ENCODE assay signal across 23 cellular contexts in the genomic region with DNA sequence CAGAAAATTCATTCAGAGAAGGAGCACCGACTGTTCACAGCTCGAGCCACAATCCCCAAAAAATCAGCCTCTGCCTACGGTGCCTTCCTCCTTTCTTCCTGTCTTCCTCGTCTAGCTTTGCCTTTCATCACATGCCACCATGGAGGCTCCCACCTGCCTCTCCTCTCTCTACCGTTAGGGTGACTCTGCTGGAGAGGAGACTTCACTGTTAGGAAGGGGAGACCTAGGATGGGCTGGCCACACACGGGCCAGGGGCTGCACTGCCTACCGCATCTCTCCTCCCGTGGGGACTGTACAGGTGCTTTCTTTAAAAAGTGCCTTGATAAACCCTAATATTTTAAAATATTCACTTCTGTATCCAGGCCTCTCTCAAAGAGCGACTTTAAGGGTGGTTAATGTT.
DNase-seq lines count a peak whose midpoint lies in the region; ATAC-seq and TF ChIP-seq lines count a peak whose summit lies in the region.
"Had no signal": no experiment of that assay in that cellular context is flagged by ENCODE, and none has a peak within 500 bp of the region (broad histone marks: within the 10 kb centered on the region; RNA-seq: fewer than 3 reads in every experiment).

No MANE protein-coding gene starts in this region.

- H3K36me3 ChIP-seq in DND-41 (ENCODE audit: insufficient read depth, low read length) (no peaks in the 10 kb centered on the region), neuronal stem cell (replicated peaks in 1 of 2; ENCODE audit: control insufficient read depth in 2 of 2, insufficient read depth in 2 of 2, low read length in 2 of 2) (no peaks in the 10 kb centered on the region), tibial artery (no peaks in the 10 kb centered on the region)
- H3K36me3 ChIP-seq: esophagus squamous epithelium, HAP-1, left ventricle myocardium inferior, SJSA1 had no signal

- H3K4me3 Mint-ChIP-seq in activated T-cell treated with anti-CD3 and anti-CD28 coated beads, Interleukin-2, amount 50 U/mL, for 72 hours, result peak overlapping the region; percentile 63 to 68
- no peak overlapping the region for H3K4me3 Mint-ChIP-seq in activated T-cell treated with anti-CD3 and anti-CD28 coated beads, Interleukin-2, amount 50 U/mL, for 4 hours
- H3K4me3 Mint-ChIP-seq in activated T-helper 17 cell treated with anti-CD3 and anti-CD28 coated beads, Interleukin-2, amount 50 U/mL, for 72 hours, result peak overlapping the region; percentile 94
- H3K4me3 Mint-ChIP-seq: CD14-positive monocyte, endodermal cell, naive B cell had no signal

- peaks cover 8 to 15% of the 10 kb centered on the region in 2 donors for H3K36me3 Mint-ChIP-seq in activated T-cell treated with anti-CD3 and anti-CD28 coated beads, Interleukin-2, amount 50 U/mL, for 72 hours (ENCODE audit: insufficient read depth in 2 of 2)
- peaks cover 9% of the 10 kb centered on the region for H3K36me3 Mint-ChIP-seq in activated T-cell treated with anti-CD3 and anti-CD28 coated beads, Interleukin-2, amount 50 U/mL, for 4 hours (ENCODE audit: insufficient read depth)
- peaks cover 14% of the 10 kb centered on the region for H3K36me3 Mint-ChIP-seq in activated T-helper 17 cell treated with anti-CD3 and anti-CD28 coated beads, Interleukin-2, amount 50 U/mL, for 72 hours (ENCODE audit: low read depth)
- H3K36me3 Mint-ChIP-seq: CD14-positive monocyte, naive B cell had no signal

- no peaks in the 10 kb centered on the region for H3K27me3 Mint-ChIP-seq in activated T-cell treated with anti-CD3 and anti-CD28 coated beads, Interleukin-2, amount 50 U/mL, for 72 hours (ENCODE audit: low read depth)
- H3K27me3 Mint-ChIP-seq in activated T-cell treated with anti-CD3 and anti-CD28 coated beads, Interleukin-2, amount 50 U/mL, for 4 hours (ENCODE audit: low read depth), result no peaks in the 10 kb centered on the region
- no peaks in the 10 kb centered on the region for H3K27me3 Mint-ChIP-seq in activated T-helper 17 cell treated with anti-CD3 and anti-CD28 coated beads, Interleukin-2, amount 50 U/mL, for 72 hours

- no peak overlapping the region for H3K18ac ChIP-seq in neuronal stem cell (ENCODE audit: low read length)

- WGBS in neuronal stem cell (ENCODE audit: extremely low coverage in 2 of 2, insufficient read length in 2 of 2, insufficient replicate concordance in 1 of 2), 2 donors, result no CpG with 5 or more reads among the region's 9 CpGs

- H3K4me1 ChIP-seq in DND-41 (ENCODE audit: insufficient read depth, low read length) (peaks cover 100% of the 10 kb centered on the region), neuronal stem cell (ENCODE audit: control insufficient read depth in 2 of 2, insufficient read depth in 1 of 2, low read depth in 1 of 2, low read length in 2 of 2) (no peaks in the 10 kb centered on the region), tibial artery (no peaks in the 10 kb centered on the region)
- H3K4me1 ChIP-seq: HAP-1, left ventricle myocardium inferior, SJSA1, testis had no signal

- H3K14ac ChIP-seq in neuronal stem cell (ENCODE audit: low read length), result peak overlapping the region; percentile 58

- no peak overlapping the region for H2BK15ac ChIP-seq in neuronal stem cell (ENCODE audit: low read length)

- H3K4me3 ChIP-seq in DND-41 (ENCODE audit: low read depth in 1 of 2, low read length in 2 of 2) (peak overlapping the region in 1 of 2 experiments; percentile 24; a peak in 1 of 4 replicates), neuronal stem cell (ENCODE audit: low read length in 2 of 2) (no peak overlapping the region), tibial artery (no peak overlapping the region)
- H3K4me3 ChIP-seq: coronary artery, esophagus squamous epithelium, HAP-1, left ventricle myocardium inferior, SJSA1, testis had no signal

- H3K4me1 Mint-ChIP-seq in activated T-cell treated with anti-CD3 and anti-CD28 coated beads, Interleukin-2, amount 50 U/mL, for 72 hours (ENCODE audit: low read depth), result peaks cover 95% of the 10 kb centered on the region
- peaks cover 73% of the 10 kb centered on the region for H3K4me1 Mint-ChIP-seq in activated T-cell treated with anti-CD3 and anti-CD28 coated beads, Interleukin-2, amount 50 U/mL, for 4 hours (ENCODE audit: low read depth)
- peaks cover 24% of the 10 kb centered on the region for H3K4me1 Mint-ChIP-seq in activated T-helper 17 cell treated with anti-CD3 and anti-CD28 coated beads, Interleukin-2, amount 50 U/mL, for 72 hours
- H3K4me1 Mint-ChIP-seq: CD14-positive monocyte, naive B cell had no signal

- peak overlapping the region; percentile 56 for H4K91ac ChIP-seq in neuronal stem cell (ENCODE audit: low read depth, low read length, poor library complexity)

- H3K4me2 ChIP-seq in DND-41 (ENCODE audit: insufficient read depth, low read length), result peak overlapping the region; percentile 54
- H3K4me2 ChIP-seq in neuronal stem cell (ENCODE audit: insufficient read depth, low read length, poor library complexity, severe bottlenecking), result no peak overlapping the region

- no peak overlapping the region for H2BK5ac ChIP-seq in neuronal stem cell (ENCODE audit: low read length)

- H3K23ac ChIP-seq in neuronal stem cell (ENCODE audit: low read depth, low read length, poor library complexity), result no peak overlapping the region

- H3K27ac Mint-ChIP-seq in activated T-cell treated with anti-CD3 and anti-CD28 coated beads, Interleukin-2, amount 50 U/mL, for 72 hours, result peak overlapping the region; percentile 76
- H3K27ac Mint-ChIP-seq in activated T-helper 17 cell treated with anti-CD3 and anti-CD28 coated beads, Interleukin-2, amount 50 U/mL, for 72 hours, result peak overlapping the region; percentile 96
- H3K27ac Mint-ChIP-seq: CD14-positive monocyte, endodermal cell, naive B cell had no signal

- H3K9me3 Mint-ChIP-seq in activated T-cell treated with anti-CD3 and anti-CD28 coated beads, Interleukin-2, amount 50 U/mL, for 72 hours, result peaks cover 2 to 7% of the 10 kb centered on the region in 2 donors
- H3K9me3 Mint-ChIP-seq in activated T-cell treated with anti-CD3 and anti-CD28 coated beads, Interleukin-2, amount 50 U/mL, for 4 hours, result peaks cover 11% of the 10 kb centered on the region
- H3K9me3 Mint-ChIP-seq in activated T-helper 17 cell treated with anti-CD3 and anti-CD28 coated beads, Interleukin-2, amount 50 U/mL, for 72 hours, result no peaks in the 10 kb centered on the region
- H3K9me3 Mint-ChIP-seq: endodermal cell had no signal

- H2AFZ ChIP-seq in DND-41 (ENCODE audit: low read depth, low read length) (no peak overlapping the region), neuronal stem cell (ENCODE audit: low read length) (no peak overlapping the region)

- no peak overlapping the region for H2AK5ac ChIP-seq in neuronal stem cell (ENCODE audit: low read depth, low read length)

- H3K27ac ChIP-seq in DND-41 (ENCODE audit: low read length) (peak overlapping the region; percentile 95), neuronal stem cell (replicated peaks; ENCODE audit: low read length) (no peak overlapping the region), tibial artery (no peak overlapping the region)
- H3K27ac ChIP-seq: coronary artery, esophagus squamous epithelium, left ventricle myocardium inferior, SJSA1, testis had no signal

- TF ChIP-seq CTCF in DND-41 (IDR thresholded peaks at IDR 0.05; ENCODE audit: borderline replicate concordance, extremely low read depth, low read length, poor library complexity, severe bottlenecking), result peak; percentile 56
- no peak for TF ChIP-seq CTCF in tibial artery (IDR thresholded peaks at IDR 0.05)

- H3K9ac ChIP-seq in DND-41 (ENCODE audit: low read depth, low read length) (peak overlapping the region; percentile 63), neuronal stem cell (ENCODE audit: low read depth, low read length, poor library complexity) (no peak overlapping the region)

- no peak overlapping the region for H3K4ac ChIP-seq in neuronal stem cell (ENCODE audit: low read length)

- H4K8ac ChIP-seq in neuronal stem cell (ENCODE audit: low read depth, low read length), result no peak overlapping the region

- no peak overlapping the region for H2BK120ac ChIP-seq in neuronal stem cell (ENCODE audit: low read depth, low read length)

- H3K27me3 ChIP-seq in DND-41 (ENCODE audit: insufficient read depth, low read length, poor library complexity), result no peaks in the 10 kb centered on the region
- peaks cover 0 to 2% (median 0%) of the 10 kb centered on the region in 3 experiments for H3K27me3 ChIP-seq in neuronal stem cell (ENCODE audit: control insufficient read depth in 3 of 3, insufficient read depth in 3 of 3, low read depth in 1 of 3, low read length in 3 of 3)
- H3K27me3 ChIP-seq in tibial artery, result peaks cover 0 to 4% of the 10 kb centered on the region in 2 donors
- H3K27me3 ChIP-seq: SJSA1, testis had no signal

- no peaks in the 10 kb centered on the region for H4K20me1 ChIP-seq in DND-41 (ENCODE audit: insufficient read depth, low read length)

- H3K9me3 ChIP-seq in DND-41 (ENCODE audit: insufficient read depth, low read length, severe bottlenecking) (no peaks in the 10 kb centered on the region), neuronal stem cell (replicated peaks in 1 of 2; ENCODE audit: control insufficient read depth in 2 of 2, insufficient read depth in 1 of 2, low read depth in 1 of 2, low read length in 2 of 2) (no peaks in the 10 kb centered on the region), tibial artery (no peaks in the 10 kb centered on the region)
- H3K9me3 ChIP-seq: esophagus squamous epithelium, HAP-1, SJSA1, testis had no signal

- H3K79me1 ChIP-seq in neuronal stem cell (ENCODE audit: low read depth, low read length), result no peaks in the 10 kb centered on the region

- peaks cover 29% of the 10 kb centered on the region for H3K79me2 ChIP-seq in DND-41 (ENCODE audit: insufficient read depth, low read length)

- no peak for DNase-seq in activated T-cell treated with anti-CD3 and anti-CD28 coated beads, Interleukin-2, amount 50 U/mL, for 72 hours
- no peak for DNase-seq in activated T-cell treated with anti-CD3 and anti-CD28 coated beads, Interleukin-2, amount 50 U/mL, for 4 hours
- DNase-seq in DND-41, result peak; percentile 79
- no peak for DNase-seq in neuronal stem cell (ENCODE audit: low spot score)
- no peak for DNase-seq in tibial artery
- DNase-seq: activated CD4-positive, alpha-beta T cell treated with anti-CD3 and anti-CD28 coated beads, Interleukin-2, amount 50 U/mL, for 4 hours; DMS 273 treated with DMSO at 0.1 percent for 48 hours; endodermal cell; esophagus squamous epithelium; hippocampal formation; left ventricle myocardium inferior; naive B cell; NCI-H1092; NCI-H2029 treated with DMSO at 0.1 percent for 48 hours; NCI-H2227 treated with DMSO at 0.1 percent for 48 hours; testis had no signal

- ATAC-seq in activated T-cell treated with anti-CD3 and anti-CD28 coated beads, Interleukin-2, amount 50 U/mL, for 72 hours (replicated peaks in 1 of 2), result no peak
- no peak for ATAC-seq in activated T-cell treated with anti-CD3 and anti-CD28 coated beads, Interleukin-2, amount 50 U/mL, for 4 hours
- ATAC-seq in DND-41 (ENCODE audit: insufficient read depth, low read depth) (peak; percentile 50), GM19023 (IDR thresholded peaks at IDR 0.05; ENCODE audit: unreplicated experiment) (no peak), HG02798 (IDR thresholded peaks at IDR 0.05; ENCODE audit: poor library complexity, unreplicated experiment) (no peak)
- ATAC-seq in activated T-helper 17 cell treated with anti-CD3 and anti-CD28 coated beads, Interleukin-2, amount 50 U/mL, for 72 hours (replicated peaks), result no peak

- intact Hi-C loops in tibial artery (cut with DNase I; ENCODE audit: low total_unique reads), result no loop called here

- H2BK12ac ChIP-seq in neuronal stem cell (ENCODE audit: low read length), result no peak overlapping the region
